10 cellular contexts compared by ENCODE assay signal in genomic region chr1:29709711-29710169, GRCh38.
A peak's percentile ranks its signal among the peaks of the same experiment; 100 is the strongest.
DNase-seq lines count a peak whose midpoint lies in the region; ATAC-seq and TF ChIP-seq lines count a peak whose summit lies in the region.
"Had no signal": no experiment of that assay in that cellular context is flagged by ENCODE, and none has a peak within 500 bp of the region (broad histone marks: within the 10 kb centered on the region; RNA-seq: fewer than 3 reads in every experiment).

No MANE protein-coding gene starts in this region.

- H3K27ac Mint-ChIP-seq in activated naive CD4-positive, alpha-beta T cell treated with anti-CD3 and anti-CD28 coated beads for 36 hours = peak overlapping the region; percentile 44

- intact Hi-C loops in activated naive CD4-positive, alpha-beta T cell treated with anti-CD3 and anti-CD28 coated beads for 36 hours (cut with micrococcal nuclease) = loop anchor here (5.0 to 10.0 kb wide), 2 partner anchors 138 to 475 kb away; partner anchors contain the start of genes MECR and PTPRU
- intact Hi-C loops in PC-3 (cut with micrococcal nuclease) = loop anchor here (2.0 to 5.0 kb wide), 7 partner anchors 71 to 998 kb away; partner anchors contain the start of gene PTPRU
- intact Hi-C loops in aorta (cut with DNase I) = loop anchor here (2.0 to 10.0 kb wide), 6 partner anchors 83 to 995 kb away; partner anchors contain the start of genes PTPRU (in 2 of the 2) and MECR (in 1 of the 2)

- CTCF ChIA-PET in activated naive CD4-positive, alpha-beta T cell treated with anti-CD3 and anti-CD28 coated beads for 36 hours (lab: Charles Lee) = no interaction called here
- CTCF ChIA-PET in PC-3 (lab: Charles Lee) = interaction anchor here (0.6 to 1.4 kb wide), 6 partner anchors 12 to 1070 kb away, joined by 3 to 10 read pairs (median 4); no protein-coding TSS in a partner anchor

- H3K36me3 Mint-ChIP-seq in activated naive CD4-positive, alpha-beta T cell treated with anti-CD3 and anti-CD28 coated beads for 36 hours (ENCODE audit: low read depth) = no peaks in the 10 kb centered on the region

- ATAC-seq in PC-3 = peak; percentile 67
- peak; percentile 94 for ATAC-seq in esophagus mucosa
- ATAC-seq in aorta (ENCODE audit: low FRiP score) = peak; percentile 41

- in situ Hi-C loops in HAP-1 (cut with MboI; ENCODE audit: low sequenced_read_pairs) = no loop called here

- H4K20me1 ChIP-seq in PC-3 (ENCODE audit: low read length) = no peaks in the 10 kb centered on the region

- H3K4me3 ChIP-seq in PC-3 (ENCODE audit: low read length) = no peak overlapping the region
- H3K4me3 ChIP-seq in aorta (ENCODE audit: low read length in 2 of 2) = no peak overlapping the region
- H3K4me3 ChIP-seq in HAP-1 = no peak overlapping the region
- H3K4me3 ChIP-seq: colonic mucosa had no signal

- peaks cover 32% of the 10 kb centered on the region for H3K27me3 Mint-ChIP-seq in activated naive CD4-positive, alpha-beta T cell treated with anti-CD3 and anti-CD28 coated beads for 36 hours (ENCODE audit: low read depth)

- no peaks in the 10 kb centered on the region for H3K9me3 Mint-ChIP-seq in activated naive CD4-positive, alpha-beta T cell treated with anti-CD3 and anti-CD28 coated beads for 36 hours

- BruUV-seq in PC-3 (replicated peaks; lab: Mats Ljungman, UMichigan) = TSS peak; percentile 22

- H3K36me3 ChIP-seq in PC-3 (ENCODE audit: low read depth, low read length) = no peaks in the 10 kb centered on the region
- no peaks in the 10 kb centered on the region for H3K36me3 ChIP-seq in aorta (ENCODE audit: control insufficient read depth in 1 of 2, insufficient read depth in 2 of 2, low read length in 1 of 2)
- no peaks in the 10 kb centered on the region for H3K36me3 ChIP-seq in HAP-1 (replicated peaks)
- H3K36me3 ChIP-seq: colonic mucosa had no signal

- H3K9me3 ChIP-seq in PC-3 (ENCODE audit: low read length) (no peaks in the 10 kb centered on the region), aorta (ENCODE audit: control insufficient read depth, low read length) (no peaks in the 10 kb centered on the region), HAP-1 (no peaks in the 10 kb centered on the region)
- H3K9me3 ChIP-seq: colonic mucosa had no signal

- H3K4me1 ChIP-seq in PC-3 (ENCODE audit: insufficient read depth, low read length) (peaks cover 52% of the 10 kb centered on the region), aorta (ENCODE audit: control insufficient read depth in 1 of 2, insufficient read depth in 2 of 2, low read length in 2 of 2) (no peaks in the 10 kb centered on the region), HAP-1 (no peaks in the 10 kb centered on the region)
- H3K4me1 ChIP-seq: colonic mucosa had no signal

- H2AFZ ChIP-seq in PC-3 (ENCODE audit: low read length) = peak overlapping the region; percentile 25; the same call in 1 of the 2 replicates

- no peak for DNase-seq in activated naive CD4-positive, alpha-beta T cell treated with anti-CD3 and anti-CD28 coated beads for 36 hours
- DNase-seq in activated naive CD4-positive, alpha-beta T cell treated with anti-CD3 and anti-CD28 coated beads, Interleukin-2, amount 50 U/mL, for 16 hours = no peak
- DNase-seq in PC-3 (no peak), aorta (no peak), HAP-1 (ENCODE audit: low spot score in 2 of 2) (no peak), activated gamma-delta T cell (lab: John Stamatoyannopoulos, UW) (no peak), HUDEP-2 (lab: John Stamatoyannopoulos, UW; ENCODE audit: unreplicated experiment in 76 of 76) (no peak)
- DNase-seq: colonic mucosa, DND-41 had no signal

- peaks cover 33% of the 10 kb centered on the region for H3K4me1 Mint-ChIP-seq in activated naive CD4-positive, alpha-beta T cell treated with anti-CD3 and anti-CD28 coated beads for 36 hours (ENCODE audit: low read depth)

- peak overlapping the region; percentile 65 for H3K4me2 ChIP-seq in PC-3 (ENCODE audit: low read length)

- H3K27me3 ChIP-seq in PC-3 (ENCODE audit: low read length) (no peaks in the 10 kb centered on the region), aorta (ENCODE audit: control insufficient read depth in 1 of 2, insufficient read depth in 2 of 2, low read length in 1 of 2) (no peaks in the 10 kb centered on the region), HAP-1 (ENCODE audit: low read depth) (peaks cover 4% of the 10 kb centered on the region)
- H3K27me3 ChIP-seq: colonic mucosa had no signal

- H3F3A ChIP-seq in PC-3 (ENCODE audit: low read length, unreplicated experiment) = peaks cover 16% of the 10 kb centered on the region

- TF ChIP-seq CTCF in PC-3 (conservative IDR thresholded peaks at IDR 0.05; ENCODE audit: low read depth, low read length) = no peak

- POLR2A ChIA-PET in PC-3 (lab: Charles Lee; ENCODE audit: unreplicated experiment) = no interaction called here

- H3K79me2 ChIP-seq in PC-3 (ENCODE audit: low read length) = no peaks in the 10 kb centered on the region

- WGBS in aorta, 2 donors = 7 to 14% methylated on average over 8 of the region's 8 CpGs

- H3K27ac ChIP-seq in PC-3 (ENCODE audit: low read length) (peak overlapping the region; percentile 98), aorta (ENCODE audit: low read depth in 1 of 2, low read length in 2 of 2) (peak overlapping the region in 1 of 2 donors; percentile 95)
- H3K27ac ChIP-seq: colonic mucosa had no signal

- no peak overlapping the region for H3K4me3 Mint-ChIP-seq in activated naive CD4-positive, alpha-beta T cell treated with anti-CD3 and anti-CD28 coated beads for 36 hours

- peak overlapping the region; percentile 74 for H3K9ac ChIP-seq in PC-3 (ENCODE audit: low read length)

- H3K9me2 ChIP-seq in PC-3 (replicated peaks; ENCODE audit: low read length) = no peaks in the 10 kb centered on the region

Comparison
In these comparisons a context has a peak if more than half of its experiments do, and no peak if none do; other contexts are left out.
1. ATAC-seq: peak in every context shown above with its lines; median percentile 94 in esophagus mucosa; 67 in PC-3; 41 in aorta.